ENCODE assay signal across 1 cellular context in the genomic region with DNA sequence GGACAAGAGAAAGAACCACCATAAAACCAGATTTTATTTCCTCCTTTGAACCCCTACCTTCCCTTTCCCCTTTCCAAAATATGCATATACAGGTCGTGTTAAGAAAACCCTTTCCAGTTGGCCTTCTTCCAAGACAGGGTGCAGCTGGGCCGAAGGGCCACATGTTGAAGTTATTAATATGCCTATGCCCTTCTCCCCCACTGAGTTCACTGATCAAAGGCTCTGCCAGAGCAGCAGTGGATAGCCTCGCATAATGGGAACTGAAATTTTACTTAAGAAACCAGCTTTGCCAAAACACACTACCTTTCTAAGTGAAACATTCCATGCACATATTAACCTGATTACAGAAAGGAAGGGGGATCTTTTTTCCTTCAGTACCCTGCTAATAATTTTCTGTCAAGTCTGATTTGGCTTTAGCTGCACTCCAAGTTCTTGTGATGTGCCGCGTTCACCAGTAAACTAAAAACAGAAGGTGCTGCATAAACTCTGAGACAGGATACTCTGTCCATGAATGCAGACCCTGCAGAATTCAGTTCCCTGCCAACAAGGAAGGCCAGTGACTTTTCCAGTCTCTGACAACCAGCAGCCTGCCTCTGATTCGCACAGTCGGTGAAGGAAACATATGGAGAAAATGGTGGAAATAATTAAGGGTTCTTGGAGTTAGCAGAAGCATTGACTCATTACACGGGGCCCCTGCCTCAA.
TF ChIP-seq lines count a peak whose summit lies in the region.

No MANE protein-coding gene starts in this region.

TF ChIP-seq in GM23338, 12 proteins besides CTCF, POLR2A, EP300 and RAD21 (continued from another document):
- TF ChIP-seq, protein P1, sequence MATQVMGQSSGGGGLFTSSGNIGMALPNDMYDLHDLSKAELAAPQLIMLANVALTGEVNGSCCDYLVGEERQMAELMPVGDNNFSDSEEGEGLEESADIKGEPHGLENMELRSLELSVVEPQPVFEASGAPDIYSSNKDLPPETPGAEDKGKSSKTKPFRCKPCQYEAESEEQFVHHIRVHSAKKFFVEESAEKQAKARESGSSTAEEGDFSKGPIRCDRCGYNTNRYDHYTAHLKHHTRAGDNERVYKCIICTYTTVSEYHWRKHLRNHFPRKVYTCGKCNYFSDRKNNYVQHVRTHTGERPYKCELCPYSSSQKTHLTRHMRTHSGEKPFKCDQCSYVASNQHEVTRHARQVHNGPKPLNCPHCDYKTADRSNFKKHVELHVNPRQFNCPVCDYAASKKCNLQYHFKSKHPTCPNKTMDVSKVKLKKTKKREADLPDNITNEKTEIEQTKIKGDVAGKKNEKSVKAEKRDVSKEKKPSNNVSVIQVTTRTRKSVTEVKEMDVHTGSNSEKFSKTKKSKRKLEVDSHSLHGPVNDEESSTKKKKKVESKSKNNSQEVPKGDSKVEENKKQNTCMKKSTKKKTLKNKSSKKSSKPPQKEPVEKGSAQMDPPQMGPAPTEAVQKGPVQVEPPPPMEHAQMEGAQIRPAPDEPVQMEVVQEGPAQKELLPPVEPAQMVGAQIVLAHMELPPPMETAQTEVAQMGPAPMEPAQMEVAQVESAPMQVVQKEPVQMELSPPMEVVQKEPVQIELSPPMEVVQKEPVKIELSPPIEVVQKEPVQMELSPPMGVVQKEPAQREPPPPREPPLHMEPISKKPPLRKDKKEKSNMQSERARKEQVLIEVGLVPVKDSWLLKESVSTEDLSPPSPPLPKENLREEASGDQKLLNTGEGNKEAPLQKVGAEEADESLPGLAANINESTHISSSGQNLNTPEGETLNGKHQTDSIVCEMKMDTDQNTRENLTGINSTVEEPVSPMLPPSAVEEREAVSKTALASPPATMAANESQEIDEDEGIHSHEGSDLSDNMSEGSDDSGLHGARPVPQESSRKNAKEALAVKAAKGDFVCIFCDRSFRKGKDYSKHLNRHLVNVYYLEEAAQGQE (IDR thresholded peaks at IDR 0.05; ENCODE audit: unreplicated experiment): no peak
- no peak for TF ChIP-seq CREB1 (CRISPR knock-in tag; IDR thresholded peaks at IDR 0.05; ENCODE audit: low read depth)
- no peak for TF ChIP-seq ZNF331 (CRISPR knock-in tag; IDR thresholded peaks at IDR 0.05; ENCODE audit: low read depth)
- no peak for TF ChIP-seq POLR2AphosphoS5 (IDR thresholded peaks at IDR 0.05; ENCODE audit: low read depth)
- TF ChIP-seq ZNF114 (CRISPR knock-in tag; IDR thresholded peaks at IDR 0.05): no peak
- no peak for TF ChIP-seq EZH2 (IDR thresholded peaks at IDR 0.05; ENCODE audit: low read depth, unreplicated experiment)
- TF ChIP-seq STAT1 (IDR thresholded peaks at IDR 0.05; ENCODE audit: unreplicated experiment): no peak
- TF ChIP-seq EZH2phosphoT487 (IDR thresholded peaks at IDR 0.05; ENCODE audit: unreplicated experiment): no peak
- TF ChIP-seq, protein P2, sequence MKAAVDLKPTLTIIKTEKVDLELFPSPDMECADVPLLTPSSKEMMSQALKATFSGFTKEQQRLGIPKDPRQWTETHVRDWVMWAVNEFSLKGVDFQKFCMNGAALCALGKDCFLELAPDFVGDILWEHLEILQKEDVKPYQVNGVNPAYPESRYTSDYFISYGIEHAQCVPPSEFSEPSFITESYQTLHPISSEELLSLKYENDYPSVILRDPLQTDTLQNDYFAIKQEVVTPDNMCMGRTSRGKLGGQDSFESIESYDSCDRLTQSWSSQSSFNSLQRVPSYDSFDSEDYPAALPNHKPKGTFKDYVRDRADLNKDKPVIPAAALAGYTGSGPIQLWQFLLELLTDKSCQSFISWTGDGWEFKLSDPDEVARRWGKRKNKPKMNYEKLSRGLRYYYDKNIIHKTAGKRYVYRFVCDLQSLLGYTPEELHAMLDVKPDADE (IDR thresholded peaks at IDR 0.05): no peak
- TF ChIP-seq JUNB (IDR thresholded peaks at IDR 0.05; ENCODE audit: unreplicated experiment): no peak
- TF ChIP-seq, protein P3, sequence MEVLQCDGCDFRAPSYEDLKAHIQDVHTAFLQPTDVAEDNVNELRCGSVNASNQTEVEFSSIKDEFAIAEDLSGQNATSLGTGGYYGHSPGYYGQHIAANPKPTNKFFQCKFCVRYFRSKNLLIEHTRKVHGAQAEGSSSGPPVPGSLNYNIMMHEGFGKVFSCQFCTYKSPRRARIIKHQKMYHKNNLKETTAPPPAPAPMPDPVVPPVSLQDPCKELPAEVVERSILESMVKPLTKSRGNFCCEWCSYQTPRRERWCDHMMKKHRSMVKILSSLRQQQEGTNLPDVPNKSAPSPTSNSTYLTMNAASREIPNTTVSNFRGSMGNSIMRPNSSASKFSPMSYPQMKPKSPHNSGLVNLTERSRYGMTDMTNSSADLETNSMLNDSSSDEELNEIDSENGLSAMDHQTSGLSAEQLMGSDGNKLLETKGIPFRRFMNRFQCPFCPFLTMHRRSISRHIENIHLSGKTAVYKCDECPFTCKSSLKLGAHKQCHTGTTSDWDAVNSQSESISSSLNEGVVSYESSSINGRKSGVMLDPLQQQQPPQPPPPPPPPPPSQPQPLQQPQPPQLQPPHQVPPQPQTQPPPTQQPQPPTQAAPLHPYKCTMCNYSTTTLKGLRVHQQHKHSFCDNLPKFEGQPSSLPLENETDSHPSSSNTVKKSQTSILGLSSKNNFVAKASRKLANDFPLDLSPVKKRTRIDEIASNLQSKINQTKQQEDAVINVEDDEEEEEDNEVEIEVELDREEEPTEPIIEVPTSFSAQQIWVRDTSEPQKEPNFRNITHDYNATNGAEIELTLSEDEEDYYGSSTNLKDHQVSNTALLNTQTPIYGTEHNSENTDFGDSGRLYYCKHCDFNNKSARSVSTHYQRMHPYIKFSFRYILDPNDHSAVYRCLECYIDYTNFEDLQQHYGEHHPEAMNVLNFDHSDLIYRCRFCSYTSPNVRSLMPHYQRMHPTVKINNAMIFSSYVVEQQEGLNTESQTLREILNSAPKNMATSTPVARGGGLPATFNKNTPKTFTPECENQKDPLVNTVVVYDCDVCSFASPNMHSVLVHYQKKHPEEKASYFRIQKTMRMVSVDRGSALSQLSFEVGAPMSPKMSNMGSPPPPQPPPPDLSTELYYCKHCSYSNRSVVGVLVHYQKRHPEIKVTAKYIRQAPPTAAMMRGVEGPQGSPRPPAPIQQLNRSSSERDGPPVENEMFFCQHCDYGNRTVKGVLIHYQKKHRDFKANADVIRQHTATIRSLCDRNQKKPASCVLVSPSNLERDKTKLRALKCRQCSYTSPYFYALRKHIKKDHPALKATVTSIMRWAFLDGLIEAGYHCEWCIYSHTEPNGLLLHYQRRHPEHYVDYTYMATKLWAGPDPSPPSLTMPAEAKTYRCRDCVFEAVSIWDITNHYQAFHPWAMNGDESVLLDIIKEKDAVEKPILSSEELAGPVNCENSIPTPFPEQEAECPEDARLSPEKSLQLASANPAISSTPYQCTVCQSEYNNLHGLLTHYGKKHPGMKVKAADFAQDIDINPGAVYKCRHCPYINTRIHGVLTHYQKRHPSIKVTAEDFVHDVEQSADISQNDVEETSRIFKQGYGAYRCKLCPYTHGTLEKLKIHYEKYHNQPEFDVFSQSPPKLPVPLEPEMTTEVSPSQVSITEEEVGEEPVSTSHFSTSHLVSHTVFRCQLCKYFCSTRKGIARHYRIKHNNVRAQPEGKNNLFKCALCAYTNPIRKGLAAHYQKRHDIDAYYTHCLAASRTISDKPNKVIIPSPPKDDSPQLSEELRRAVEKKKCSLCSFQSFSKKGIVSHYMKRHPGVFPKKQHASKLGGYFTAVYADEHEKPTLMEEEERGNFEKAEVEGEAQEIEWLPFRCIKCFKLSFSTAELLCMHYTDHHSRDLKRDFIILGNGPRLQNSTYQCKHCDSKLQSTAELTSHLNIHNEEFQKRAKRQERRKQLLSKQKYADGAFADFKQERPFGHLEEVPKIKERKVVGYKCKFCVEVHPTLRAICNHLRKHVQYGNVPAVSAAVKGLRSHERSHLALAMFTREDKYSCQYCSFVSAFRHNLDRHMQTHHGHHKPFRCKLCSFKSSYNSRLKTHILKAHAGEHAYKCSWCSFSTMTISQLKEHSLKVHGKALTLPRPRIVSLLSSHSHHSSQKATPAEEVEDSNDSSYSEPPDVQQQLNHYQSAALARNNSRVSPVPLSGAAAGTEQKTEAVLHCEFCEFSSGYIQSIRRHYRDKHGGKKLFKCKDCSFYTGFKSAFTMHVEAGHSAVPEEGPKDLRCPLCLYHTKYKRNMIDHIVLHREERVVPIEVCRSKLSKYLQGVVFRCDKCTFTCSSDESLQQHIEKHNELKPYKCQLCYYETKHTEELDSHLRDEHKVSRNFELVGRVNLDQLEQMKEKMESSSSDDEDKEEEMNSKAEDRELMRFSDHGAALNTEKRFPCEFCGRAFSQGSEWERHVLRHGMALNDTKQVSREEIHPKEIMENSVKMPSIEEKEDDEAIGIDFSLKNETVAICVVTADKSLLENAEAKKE (CRISPR knock-in tag; IDR thresholded peaks at IDR 0.05): no peak
